In genomic region chr2:170261566-170261965, GRCh38 we compare ENCODE assay signal across 7 cellular contexts.
"Had no signal": no experiment of that assay in that cellular context is flagged by ENCODE, and none has a peak within 500 bp of the region (broad histone marks: within the 10 kb centered on the region; RNA-seq: fewer than 3 reads in every experiment).

No MANE protein-coding gene starts in this region.

- H3K4me3 Mint-ChIP-seq: GM23338, H9 had no signal

- DNase-seq: H9, HCEC 1CT, KBM-7 had no signal

- ATAC-seq: GM23338 had no signal

- H3K4me2 ChIP-seq: GM23338 had no signal

- FAIRE-seq: H1, H54, HTR-8/SVneo had no signal

- H3K27ac Mint-ChIP-seq: GM23338, H9 had no signal

- H3K4me3 ChIP-seq: GM23338 had no signal

- H2AFZ ChIP-seq: GM23338 had no signal

- H3K4me1 Mint-ChIP-seq: H9 had no signal
